In the genomic region with DNA sequence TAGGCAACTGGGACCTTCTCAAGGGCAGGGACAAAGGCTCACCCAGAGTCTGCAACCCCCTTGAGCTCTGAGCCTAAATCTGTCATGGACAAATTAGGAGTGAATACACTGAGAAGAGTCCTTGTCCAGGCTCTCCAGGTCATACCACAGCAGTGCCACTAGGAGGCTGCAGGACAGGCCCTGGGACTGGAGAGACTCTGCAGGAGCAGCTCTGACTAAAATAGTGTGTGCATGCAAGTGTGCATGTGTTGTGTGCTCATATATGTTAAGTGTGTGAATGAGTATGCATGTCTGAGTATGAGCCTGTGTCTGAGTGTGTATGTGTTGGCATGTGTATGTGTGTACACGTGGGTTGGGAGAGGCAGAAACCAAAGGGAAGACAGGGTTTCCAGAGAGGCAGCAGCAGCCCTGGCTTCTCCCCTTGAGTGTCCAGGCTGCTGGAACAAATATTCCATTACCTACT, we compare ENCODE assay signal across 8 cellular contexts. TPM values are rescaled to one million over a fixed set of nuclear protein-coding genes. Genes with fewer than 3 reads are reported as not detected.
DNase-seq lines count a peak whose midpoint lies in the region; FAIRE-seq and TF ChIP-seq lines count a peak whose summit lies in the region.

No MANE protein-coding gene starts in this region.

- no peaks in the 10 kb centered on the region for H3K27me3 ChIP-seq in prostate gland (replicated peaks; ENCODE audit: insufficient read depth)

- 47% methylated on average over 1 of the region's 1 CpG for WGBS in prostate gland

- H3K27ac Mint-ChIP-seq in activated naive CD4-positive, alpha-beta T cell treated with anti-CD3 and anti-CD28 coated beads for 36 hours, result no peak overlapping the region

- H3K36me3 ChIP-seq in prostate gland, result no peaks in the 10 kb centered on the region

- peaks cover 3% of the 10 kb centered on the region for H3K36me3 Mint-ChIP-seq in activated naive CD4-positive, alpha-beta T cell treated with anti-CD3 and anti-CD28 coated beads for 36 hours (ENCODE audit: low read depth)

- H3K9me3 ChIP-seq in prostate gland, result no peaks in the 10 kb centered on the region

- H3K4me1 ChIP-seq in prostate gland (replicated peaks), result peaks cover under 1% of the 10 kb centered on the region

- peak in 2 of 4 experiments; percentile 51 to 54 for TF ChIP-seq CTCF in prostate gland (IDR thresholded peaks at IDR 0.05)

- H3K27ac ChIP-seq in prostate gland, result no peak overlapping the region

- peak; percentile 68 for DNase-seq in D341Med (ENCODE audit: low spot score)
- DNase-seq in HTR-8/SVneo (ENCODE audit: insufficient read length, low spot score), result peak; percentile 29
- peak; percentile 22 for DNase-seq in activated naive CD4-positive, alpha-beta T cell treated with anti-CD3 and anti-CD28 coated beads for 36 hours
- peak; percentile 59 for DNase-seq in iPS-NIHi11 (ENCODE audit: low spot score)
- DNase-seq in putamen (ENCODE audit: low spot score), result no peak
- DNase-seq in NCI-H748 treated with DMSO at 0.1 percent for 48 hours (lab: John Stamatoyannopoulos, UW), result no peak
- DNase-seq in NCI-H748 (lab: John Stamatoyannopoulos, UW; ENCODE audit: unreplicated experiment), result no peak
- no peak for DNase-seq in prostate gland (ENCODE audit: low spot score)

- H3K4me3 ChIP-seq in prostate gland, result no peak overlapping the region

- no peak overlapping the region for H3K4me3 Mint-ChIP-seq in activated naive CD4-positive, alpha-beta T cell treated with anti-CD3 and anti-CD28 coated beads for 36 hours

- no peak for TF ChIP-seq POLR2A in prostate gland (IDR thresholded peaks at IDR 0.05)

- peak; percentile 16 for FAIRE-seq in HTR-8/SVneo (lab: Jason Lieb, UNC)

- H3K27me3 Mint-ChIP-seq in activated naive CD4-positive, alpha-beta T cell treated with anti-CD3 and anti-CD28 coated beads for 36 hours (ENCODE audit: low read depth), result no peaks in the 10 kb centered on the region

- H3K9me3 Mint-ChIP-seq in activated naive CD4-positive, alpha-beta T cell treated with anti-CD3 and anti-CD28 coated beads for 36 hours, result no peaks in the 10 kb centered on the region

- CTCF ChIA-PET in activated naive CD4-positive, alpha-beta T cell treated with anti-CD3 and anti-CD28 coated beads for 36 hours (lab: Charles Lee), result interaction anchor here (1.2 to 5.2 kb wide), 2 partner anchors 50 to 133 kb away, joined by 3 to 38 read pairs; no protein-coding TSS in a partner anchor

- intact Hi-C loops in activated naive CD4-positive, alpha-beta T cell treated with anti-CD3 and anti-CD28 coated beads for 36 hours (cut with micrococcal nuclease), result no loop called here
- intact Hi-C loops in prostate gland (cut with DNase I), result no loop called here

- H3K4me1 Mint-ChIP-seq in activated naive CD4-positive, alpha-beta T cell treated with anti-CD3 and anti-CD28 coated beads for 36 hours (ENCODE audit: low read depth), result no peaks in the 10 kb centered on the region

RNA-seq across cellular contexts. Expression of a gene that starts 27.1 kb away (rescaled TPM):
- 10 to 100 TPM; 40.9 to 41.0 TPM for total RNA-seq in activated naive CD4-positive, alpha-beta T cell treated with anti-CD3 and anti-CD28 coated beads for 36 hours
- total RNA-seq in prostate gland, result 10 to 100 TPM; 35.7 to 48.1 TPM

RNA-seq across cellular contexts. Expression of a gene that starts 27.2 kb away (rescaled TPM):
- 1 to 10 TPM; 7.8 to 8.3 TPM for total RNA-seq in activated naive CD4-positive, alpha-beta T cell treated with anti-CD3 and anti-CD28 coated beads for 36 hours
- total RNA-seq in prostate gland, result 100 to 1,000 TPM in 1 of 2 donors, 10 to 100 TPM in 1; 50.9 to 113 TPM

RNA-seq across cellular contexts. Expression of a gene that starts 58.5 kb away (rescaled TPM):
- total RNA-seq in activated naive CD4-positive, alpha-beta T cell treated with anti-CD3 and anti-CD28 coated beads for 36 hours, result not detected
- 1 to 10 TPM in 1 of 2 donors, not detected in 1; 5.9 TPM for total RNA-seq in prostate gland

Comparison
In these comparisons a context has a peak if more than half of its experiments do, and no peak if none do; other contexts are left out.
1. DNase-seq: peak in D341Med (single experiment), HTR-8/SVneo (single experiment), activated naive CD4-positive, alpha-beta T cell treated with anti-CD3 and anti-CD28 coated beads for 36 hours (single experiment) and iPS-NIHi11 (single experiment); none in putamen (single experiment), NCI-H748 treated with DMSO at 0.1 percent for 48 hours (single experiment), NCI-H748 (single experiment) and prostate gland (single experiment).
2. RNA of a gene that starts 27.2 kb away (total RNA-seq): 50.9 to 113 TPM in prostate gland; 7.8 to 8.3 TPM in activated naive CD4-positive, alpha-beta T cell treated with anti-CD3 and anti-CD28 coated beads for 36 hours; every median in the first group is over 4 times any median in the second.